ENCODE assay signal across 21 cellular contexts in genomic region chr12:121550974-121551631, GRCh38.
"Had no signal": no experiment of that assay in that cellular context is flagged by ENCODE, and none has a peak within 500 bp of the region (broad histone marks: within the 10 kb centered on the region; RNA-seq: fewer than 3 reads in every experiment).

No MANE protein-coding gene starts in this region.

- H3K4me3 ChIP-seq: breast epithelium, gastrocnemius medialis, heart right ventricle, prostate gland, tibial nerve had no signal

- H3K4me1 ChIP-seq: breast epithelium, prostate gland, tibial nerve had no signal

- H3K27me3 ChIP-seq: breast epithelium, gastrocnemius medialis, heart right ventricle, tibial nerve had no signal

- DNase-seq: activated CD4-positive, alpha-beta T cell treated with anti-CD3 and anti-CD28 coated beads, Interleukin-2, amount 10 ng/mL, durations not matched to agents 7 days and 5 days; activated CD4-positive, CD25-positive, alpha-beta regulatory T cell; activated CD8-positive, alpha-beta memory T cell treated with anti-CD3 and anti-CD28 coated beads, Interleukin-2, amount 50 U/mL, for 48 hours; activated naive CD8-positive, alpha-beta T cell treated with anti-CD3 and anti-CD28 coated beads, Interleukin-2, amount 10 ng/mL, durations not matched to agents 7 days and 5 days; anterior cingulate cortex; dermis blood vessel endothelial cell; endodermal cell; erythroblast; gastrocnemius medialis; heart right ventricle; mesenchymal stem cell; right cardiac atrium; small intestine; stimulated activated CD4-positive, alpha-beta T cell treated with anti-CD3 and anti-CD28 coated beads, Interleukin-4, amount 100 ng/mL, for 24 hours; stimulated activated naive CD4-positive, alpha-beta T cell treated with Interleukin-2 at 50 U/mL for 16 hours; substantia nigra had no signal

- H3K36me3 ChIP-seq: breast epithelium, prostate gland had no signal

- H3K27ac Mint-ChIP-seq: activated CD4-positive, alpha-beta T cell treated with anti-CD3 and anti-CD28 coated beads, Interleukin-2, amount 10 ng/mL, durations not matched to agents 7 days and 5 days; activated naive CD8-positive, alpha-beta T cell treated with anti-CD3 and anti-CD28 coated beads, Interleukin-2, amount 10 ng/mL, durations not matched to agents 7 days and 5 days; nephron had no signal

- H3K9me3 ChIP-seq: breast epithelium, gastrocnemius medialis, heart right ventricle, prostate gland, tibial nerve had no signal

- H3K9me3 Mint-ChIP-seq: activated CD4-positive, alpha-beta T cell treated with anti-CD3 and anti-CD28 coated beads, Interleukin-2, amount 10 ng/mL, durations not matched to agents 7 days and 5 days; activated naive CD8-positive, alpha-beta T cell treated with anti-CD3 and anti-CD28 coated beads, Interleukin-2, amount 10 ng/mL, durations not matched to agents 7 days and 5 days; activated T-helper 1 cell treated with anti-CD3 and anti-CD28 coated beads, Interleukin-12 subunit alpha, Interleukin-12 subunit beta, Interleukin-2, Interleukin-4 antibody, amounts not matched to agents 30 ng/mL and 10 ng/mL and 1 ng/mL, durations not matched to agents 14 hours and 24 hours and 36 hours; endodermal cell; nephron had no signal

- ATAC-seq: gastrocnemius medialis, heart right ventricle, right cardiac atrium had no signal

- H3K27me3 Mint-ChIP-seq: activated CD4-positive, alpha-beta T cell treated with anti-CD3 and anti-CD28 coated beads, Interleukin-2, amount 10 ng/mL, durations not matched to agents 7 days and 5 days; activated naive CD8-positive, alpha-beta T cell treated with anti-CD3 and anti-CD28 coated beads, Interleukin-2, amount 10 ng/mL, durations not matched to agents 7 days and 5 days had no signal

- H3K4me1 Mint-ChIP-seq: endodermal cell, nephron had no signal

- H3K4me3 Mint-ChIP-seq: activated CD4-positive, alpha-beta T cell treated with anti-CD3 and anti-CD28 coated beads, Interleukin-2, amount 10 ng/mL, durations not matched to agents 7 days and 5 days; activated naive CD8-positive, alpha-beta T cell treated with anti-CD3 and anti-CD28 coated beads, Interleukin-2, amount 10 ng/mL, durations not matched to agents 7 days and 5 days; activated T-helper 1 cell treated with anti-CD3 and anti-CD28 coated beads, Interleukin-12 subunit alpha, Interleukin-12 subunit beta, Interleukin-2, Interleukin-4 antibody, amounts not matched to agents 30 ng/mL and 10 ng/mL and 1 ng/mL, durations not matched to agents 14 hours and 24 hours and 36 hours; endodermal cell; nephron had no signal

- H3K27ac ChIP-seq: breast epithelium, gastrocnemius medialis, heart right ventricle, prostate gland, tibial nerve had no signal
